Comparison of ENCODE assay signal across 1 cellular context in the genomic region with DNA sequence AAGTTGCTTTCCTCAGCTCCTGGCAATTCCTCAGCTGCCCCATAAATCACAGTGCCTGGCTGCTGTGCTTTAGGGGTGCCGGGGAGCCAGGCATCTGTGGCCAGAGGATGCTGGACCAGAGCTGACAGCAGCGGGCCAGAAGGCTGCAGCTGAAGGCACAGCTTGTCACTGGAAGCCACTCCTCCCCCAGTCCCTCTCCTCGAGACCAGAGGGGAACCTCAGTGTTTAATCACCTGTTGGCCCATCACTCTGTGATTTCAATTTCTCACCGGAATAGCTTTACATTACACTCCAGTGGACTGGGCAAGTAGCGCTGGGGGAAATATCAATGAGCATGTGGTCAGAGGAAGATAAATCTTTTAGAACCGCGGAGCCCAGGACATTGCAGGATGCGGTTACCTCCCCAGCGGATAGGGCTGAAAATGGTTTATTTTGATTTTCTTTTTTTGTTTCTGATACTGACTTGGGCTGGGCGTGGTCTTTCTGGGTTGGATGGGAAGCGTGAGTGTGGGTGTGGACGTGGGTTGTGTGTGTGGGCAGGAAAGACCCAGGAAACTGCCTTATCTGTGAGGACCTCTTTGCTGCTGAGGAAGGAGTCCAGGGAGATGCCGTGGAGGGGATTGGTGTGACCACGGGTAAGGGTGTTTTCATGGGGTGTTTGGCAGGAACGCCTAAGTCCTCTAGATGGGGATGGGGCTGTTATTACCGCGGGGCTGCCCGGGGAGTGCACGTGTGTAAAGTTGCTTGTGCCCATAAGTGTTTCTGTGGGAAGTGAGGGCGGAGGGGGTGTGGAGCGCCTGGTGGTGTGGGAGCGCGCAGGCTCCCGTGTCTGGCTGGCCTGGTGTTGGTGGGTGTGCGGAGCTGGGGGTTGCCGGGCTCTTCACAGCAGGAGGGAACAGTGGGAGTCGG.
TF ChIP-seq lines count a peak whose summit lies in the region.

No MANE protein-coding gene starts in this region.

TF ChIP-seq in HEK293, 187 proteins besides CTCF, POLR2A, EP300 and RAD21 (continued from another document and continues in another):
- TF ChIP-seq, protein P1, sequence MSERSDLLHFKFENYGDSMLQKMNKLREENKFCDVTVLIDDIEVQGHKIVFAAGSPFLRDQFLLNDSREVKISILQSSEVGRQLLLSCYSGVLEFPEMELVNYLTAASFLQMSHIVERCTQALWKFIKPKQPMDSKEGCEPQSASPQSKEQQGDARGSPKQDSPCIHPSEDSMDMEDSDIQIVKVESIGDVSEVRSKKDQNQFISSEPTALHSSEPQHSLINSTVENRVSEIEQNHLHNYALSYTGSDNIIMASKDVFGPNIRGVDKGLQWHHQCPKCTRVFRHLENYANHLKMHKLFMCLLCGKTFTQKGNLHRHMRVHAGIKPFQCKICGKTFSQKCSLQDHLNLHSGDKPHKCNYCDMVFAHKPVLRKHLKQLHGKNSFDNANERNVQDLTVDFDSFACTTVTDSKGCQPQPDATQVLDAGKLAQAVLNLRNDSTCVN (tag by site-specific recombination; optimal IDR thresholded peaks at IDR 0.05) = peak; percentile 27
- no peak for TF ChIP-seq ZNF19 (tag by site-specific recombination; IDR thresholded peaks at IDR 0.05; ENCODE audit: low read depth)
- no peak for TF ChIP-seq ZNF596 (tag by site-specific recombination; IDR thresholded peaks at IDR 0.05)
- peak; percentile 10; the same call in 1 of the 2 replicates for TF ChIP-seq ZNF423 (tag by site-specific recombination; IDR thresholded peaks at IDR 0.05)
- TF ChIP-seq, protein P2, sequence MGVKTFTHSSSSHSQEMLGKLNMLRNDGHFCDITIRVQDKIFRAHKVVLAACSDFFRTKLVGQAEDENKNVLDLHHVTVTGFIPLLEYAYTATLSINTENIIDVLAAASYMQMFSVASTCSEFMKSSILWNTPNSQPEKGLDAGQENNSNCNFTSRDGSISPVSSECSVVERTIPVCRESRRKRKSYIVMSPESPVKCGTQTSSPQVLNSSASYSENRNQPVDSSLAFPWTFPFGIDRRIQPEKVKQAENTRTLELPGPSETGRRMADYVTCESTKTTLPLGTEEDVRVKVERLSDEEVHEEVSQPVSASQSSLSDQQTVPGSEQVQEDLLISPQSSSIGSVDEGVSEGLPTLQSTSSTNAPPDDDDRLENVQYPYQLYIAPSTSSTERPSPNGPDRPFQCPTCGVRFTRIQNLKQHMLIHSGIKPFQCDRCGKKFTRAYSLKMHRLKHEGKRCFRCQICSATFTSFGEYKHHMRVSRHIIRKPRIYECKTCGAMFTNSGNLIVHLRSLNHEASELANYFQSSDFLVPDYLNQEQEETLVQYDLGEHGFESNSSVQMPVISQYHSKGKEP (tag by site-specific recombination; IDR thresholded peaks at IDR 0.05) = no peak
- no peak for TF ChIP-seq ZNF571 (tag by site-specific recombination; IDR thresholded peaks at IDR 0.05)
- TF ChIP-seq ZNF777 (tag by site-specific recombination; IDR thresholded peaks at IDR 0.05; ENCODE audit: borderline replicate concordance) = no peak
- no peak for TF ChIP-seq ZNF707 (tag by site-specific recombination; IDR thresholded peaks at IDR 0.05)
- TF ChIP-seq GLI2 (tag by site-specific recombination; IDR thresholded peaks at IDR 0.05; ENCODE audit: borderline replicate concordance, low read depth) = no peak
- TF ChIP-seq ZFHX2 (tag by site-specific recombination; conservative IDR thresholded peaks at IDR 0.05) = peak; percentile 99
- no peak for TF ChIP-seq ZNF211 (tag by site-specific recombination; IDR thresholded peaks at IDR 0.05; ENCODE audit: low read depth)
- no peak for TF ChIP-seq ZNF184 (tag by site-specific recombination; IDR thresholded peaks at IDR 0.05)
- TF ChIP-seq ZNF133 (tag by site-specific recombination; IDR thresholded peaks at IDR 0.05) = no peak
- TF ChIP-seq GLIS1 (tag by site-specific recombination; IDR thresholded peaks at IDR 0.05) = peak; percentile 84
- no peak for TF ChIP-seq HOXC10 (CRISPR knock-in tag; IDR thresholded peaks at IDR 0.05)
- TF ChIP-seq, protein P3, sequence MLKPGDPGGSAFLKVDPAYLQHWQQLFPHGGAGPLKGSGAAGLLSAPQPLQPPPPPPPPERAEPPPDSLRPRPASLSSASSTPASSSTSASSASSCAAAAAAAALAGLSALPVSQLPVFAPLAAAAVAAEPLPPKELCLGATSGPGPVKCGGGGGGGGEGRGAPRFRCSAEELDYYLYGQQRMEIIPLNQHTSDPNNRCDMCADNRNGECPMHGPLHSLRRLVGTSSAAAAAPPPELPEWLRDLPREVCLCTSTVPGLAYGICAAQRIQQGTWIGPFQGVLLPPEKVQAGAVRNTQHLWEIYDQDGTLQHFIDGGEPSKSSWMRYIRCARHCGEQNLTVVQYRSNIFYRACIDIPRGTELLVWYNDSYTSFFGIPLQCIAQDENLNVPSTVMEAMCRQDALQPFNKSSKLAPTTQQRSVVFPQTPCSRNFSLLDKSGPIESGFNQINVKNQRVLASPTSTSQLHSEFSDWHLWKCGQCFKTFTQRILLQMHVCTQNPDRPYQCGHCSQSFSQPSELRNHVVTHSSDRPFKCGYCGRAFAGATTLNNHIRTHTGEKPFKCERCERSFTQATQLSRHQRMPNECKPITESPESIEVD (tag by site-specific recombination; IDR thresholded peaks at IDR 0.05) = no peak
- TF ChIP-seq ZNF157 (tag by site-specific recombination; IDR thresholded peaks at IDR 0.05) = no peak
- no peak for TF ChIP-seq RBAK (tag by site-specific recombination; IDR thresholded peaks at IDR 0.05)
- peak; percentile 98 for TF ChIP-seq ZNF335 (tag by site-specific recombination; conservative IDR thresholded peaks at IDR 0.05)
- TF ChIP-seq, protein P4, sequence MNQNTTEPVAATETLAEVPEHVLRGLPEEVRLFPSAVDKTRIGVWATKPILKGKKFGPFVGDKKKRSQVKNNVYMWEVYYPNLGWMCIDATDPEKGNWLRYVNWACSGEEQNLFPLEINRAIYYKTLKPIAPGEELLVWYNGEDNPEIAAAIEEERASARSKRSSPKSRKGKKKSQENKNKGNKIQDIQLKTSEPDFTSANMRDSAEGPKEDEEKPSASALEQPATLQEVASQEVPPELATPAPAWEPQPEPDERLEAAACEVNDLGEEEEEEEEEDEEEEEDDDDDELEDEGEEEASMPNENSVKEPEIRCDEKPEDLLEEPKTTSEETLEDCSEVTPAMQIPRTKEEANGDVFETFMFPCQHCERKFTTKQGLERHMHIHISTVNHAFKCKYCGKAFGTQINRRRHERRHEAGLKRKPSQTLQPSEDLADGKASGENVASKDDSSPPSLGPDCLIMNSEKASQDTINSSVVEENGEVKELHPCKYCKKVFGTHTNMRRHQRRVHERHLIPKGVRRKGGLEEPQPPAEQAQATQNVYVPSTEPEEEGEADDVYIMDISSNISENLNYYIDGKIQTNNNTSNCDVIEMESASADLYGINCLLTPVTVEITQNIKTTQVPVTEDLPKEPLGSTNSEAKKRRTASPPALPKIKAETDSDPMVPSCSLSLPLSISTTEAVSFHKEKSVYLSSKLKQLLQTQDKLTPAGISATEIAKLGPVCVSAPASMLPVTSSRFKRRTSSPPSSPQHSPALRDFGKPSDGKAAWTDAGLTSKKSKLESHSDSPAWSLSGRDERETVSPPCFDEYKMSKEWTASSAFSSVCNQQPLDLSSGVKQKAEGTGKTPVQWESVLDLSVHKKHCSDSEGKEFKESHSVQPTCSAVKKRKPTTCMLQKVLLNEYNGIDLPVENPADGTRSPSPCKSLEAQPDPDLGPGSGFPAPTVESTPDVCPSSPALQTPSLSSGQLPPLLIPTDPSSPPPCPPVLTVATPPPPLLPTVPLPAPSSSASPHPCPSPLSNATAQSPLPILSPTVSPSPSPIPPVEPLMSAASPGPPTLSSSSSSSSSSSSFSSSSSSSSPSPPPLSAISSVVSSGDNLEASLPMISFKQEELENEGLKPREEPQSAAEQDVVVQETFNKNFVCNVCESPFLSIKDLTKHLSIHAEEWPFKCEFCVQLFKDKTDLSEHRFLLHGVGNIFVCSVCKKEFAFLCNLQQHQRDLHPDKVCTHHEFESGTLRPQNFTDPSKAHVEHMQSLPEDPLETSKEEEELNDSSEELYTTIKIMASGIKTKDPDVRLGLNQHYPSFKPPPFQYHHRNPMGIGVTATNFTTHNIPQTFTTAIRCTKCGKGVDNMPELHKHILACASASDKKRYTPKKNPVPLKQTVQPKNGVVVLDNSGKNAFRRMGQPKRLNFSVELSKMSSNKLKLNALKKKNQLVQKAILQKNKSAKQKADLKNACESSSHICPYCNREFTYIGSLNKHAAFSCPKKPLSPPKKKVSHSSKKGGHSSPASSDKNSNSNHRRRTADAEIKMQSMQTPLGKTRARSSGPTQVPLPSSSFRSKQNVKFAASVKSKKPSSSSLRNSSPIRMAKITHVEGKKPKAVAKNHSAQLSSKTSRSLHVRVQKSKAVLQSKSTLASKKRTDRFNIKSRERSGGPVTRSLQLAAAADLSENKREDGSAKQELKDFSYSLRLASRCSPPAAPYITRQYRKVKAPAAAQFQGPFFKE (tag by site-specific recombination; IDR thresholded peaks at IDR 0.05; ENCODE audit: borderline replicate concordance) = no peak
- TF ChIP-seq EGR2 (tag by site-specific recombination; IDR thresholded peaks at IDR 0.05; ENCODE audit: low read depth) = peak; percentile 99
- peak; percentile 31; the same call in 1 of the 2 replicates for TF ChIP-seq KLF1 (tag by site-specific recombination; IDR thresholded peaks at IDR 0.05)
- peak; percentile 9; the same call in 1 of the 2 replicates for TF ChIP-seq KLF9 (tag by site-specific recombination; IDR thresholded peaks at IDR 0.05; ENCODE audit: low read depth)
- no peak for TF ChIP-seq YY2 (tag by site-specific recombination; IDR thresholded peaks at IDR 0.05)
- TF ChIP-seq MYNN (tag by site-specific recombination; IDR thresholded peaks at IDR 0.05; ENCODE audit: borderline replicate concordance) = no peak
- TF ChIP-seq, protein P5, sequence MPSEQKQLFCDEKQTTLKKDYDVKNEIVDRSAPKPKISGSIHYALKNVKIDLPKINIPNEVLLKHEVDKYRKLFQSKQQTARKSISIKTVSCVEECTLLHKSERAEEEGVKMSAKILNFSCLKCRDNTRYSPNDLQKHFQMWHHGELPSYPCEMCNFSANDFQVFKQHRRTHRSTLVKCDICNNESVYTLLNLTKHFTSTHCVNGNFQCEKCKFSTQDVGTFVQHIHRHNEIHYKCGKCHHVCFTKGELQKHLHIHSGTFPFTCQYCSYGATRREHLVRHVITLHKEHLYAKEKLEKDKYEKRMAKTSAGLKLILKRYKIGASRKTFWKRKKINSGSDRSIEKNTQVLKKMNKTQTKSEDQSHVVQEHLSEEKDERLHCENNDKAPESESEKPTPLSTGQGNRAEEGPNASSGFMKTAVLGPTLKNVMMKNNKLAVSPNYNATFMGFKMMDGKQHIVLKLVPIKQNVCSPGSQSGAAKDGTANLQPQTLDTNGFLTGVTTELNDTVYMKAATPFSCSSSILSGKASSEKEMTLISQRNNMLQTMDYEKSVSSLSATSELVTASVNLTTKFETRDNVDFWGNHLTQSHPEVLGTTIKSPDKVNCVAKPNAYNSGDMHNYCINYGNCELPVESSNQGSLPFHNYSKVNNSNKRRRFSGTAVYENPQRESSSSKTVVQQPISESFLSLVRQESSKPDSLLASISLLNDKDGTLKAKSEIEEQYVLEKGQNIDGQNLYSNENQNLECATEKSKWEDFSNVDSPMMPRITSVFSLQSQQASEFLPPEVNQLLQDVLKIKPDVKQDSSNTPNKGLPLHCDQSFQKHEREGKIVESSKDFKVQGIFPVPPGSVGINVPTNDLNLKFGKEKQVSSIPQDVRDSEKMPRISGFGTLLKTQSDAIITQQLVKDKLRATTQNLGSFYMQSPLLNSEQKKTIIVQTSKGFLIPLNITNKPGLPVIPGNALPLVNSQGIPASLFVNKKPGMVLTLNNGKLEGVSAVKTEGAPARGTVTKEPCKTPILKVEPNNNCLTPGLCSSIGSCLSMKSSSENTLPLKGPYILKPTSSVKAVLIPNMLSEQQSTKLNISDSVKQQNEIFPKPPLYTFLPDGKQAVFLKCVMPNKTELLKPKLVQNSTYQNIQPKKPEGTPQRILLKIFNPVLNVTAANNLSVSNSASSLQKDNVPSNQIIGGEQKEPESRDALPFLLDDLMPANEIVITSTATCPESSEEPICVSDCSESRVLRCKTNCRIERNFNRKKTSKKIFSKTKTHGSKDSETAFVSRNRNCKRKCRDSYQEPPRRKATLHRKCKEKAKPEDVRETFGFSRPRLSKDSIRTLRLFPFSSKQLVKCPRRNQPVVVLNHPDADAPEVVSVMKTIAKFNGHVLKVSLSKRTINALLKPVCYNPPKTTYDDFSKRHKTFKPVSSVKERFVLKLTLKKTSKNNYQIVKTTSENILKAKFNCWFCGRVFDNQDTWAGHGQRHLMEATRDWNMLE (tag by site-specific recombination; conservative IDR thresholded peaks at IDR 0.05; ENCODE audit: low read depth) = no peak
- TF ChIP-seq OVOL3 (tag by site-specific recombination; IDR thresholded peaks at IDR 0.05) = no peak
- no peak for TF ChIP-seq MZF1 (tag by site-specific recombination; IDR thresholded peaks at IDR 0.05; ENCODE audit: borderline replicate concordance)
- TF ChIP-seq, protein P6, sequence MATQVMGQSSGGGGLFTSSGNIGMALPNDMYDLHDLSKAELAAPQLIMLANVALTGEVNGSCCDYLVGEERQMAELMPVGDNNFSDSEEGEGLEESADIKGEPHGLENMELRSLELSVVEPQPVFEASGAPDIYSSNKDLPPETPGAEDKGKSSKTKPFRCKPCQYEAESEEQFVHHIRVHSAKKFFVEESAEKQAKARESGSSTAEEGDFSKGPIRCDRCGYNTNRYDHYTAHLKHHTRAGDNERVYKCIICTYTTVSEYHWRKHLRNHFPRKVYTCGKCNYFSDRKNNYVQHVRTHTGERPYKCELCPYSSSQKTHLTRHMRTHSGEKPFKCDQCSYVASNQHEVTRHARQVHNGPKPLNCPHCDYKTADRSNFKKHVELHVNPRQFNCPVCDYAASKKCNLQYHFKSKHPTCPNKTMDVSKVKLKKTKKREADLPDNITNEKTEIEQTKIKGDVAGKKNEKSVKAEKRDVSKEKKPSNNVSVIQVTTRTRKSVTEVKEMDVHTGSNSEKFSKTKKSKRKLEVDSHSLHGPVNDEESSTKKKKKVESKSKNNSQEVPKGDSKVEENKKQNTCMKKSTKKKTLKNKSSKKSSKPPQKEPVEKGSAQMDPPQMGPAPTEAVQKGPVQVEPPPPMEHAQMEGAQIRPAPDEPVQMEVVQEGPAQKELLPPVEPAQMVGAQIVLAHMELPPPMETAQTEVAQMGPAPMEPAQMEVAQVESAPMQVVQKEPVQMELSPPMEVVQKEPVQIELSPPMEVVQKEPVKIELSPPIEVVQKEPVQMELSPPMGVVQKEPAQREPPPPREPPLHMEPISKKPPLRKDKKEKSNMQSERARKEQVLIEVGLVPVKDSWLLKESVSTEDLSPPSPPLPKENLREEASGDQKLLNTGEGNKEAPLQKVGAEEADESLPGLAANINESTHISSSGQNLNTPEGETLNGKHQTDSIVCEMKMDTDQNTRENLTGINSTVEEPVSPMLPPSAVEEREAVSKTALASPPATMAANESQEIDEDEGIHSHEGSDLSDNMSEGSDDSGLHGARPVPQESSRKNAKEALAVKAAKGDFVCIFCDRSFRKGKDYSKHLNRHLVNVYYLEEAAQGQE (tag by site-specific recombination; IDR thresholded peaks at IDR 0.05) = no peak
- TF ChIP-seq ZNF624 (tag by site-specific recombination; IDR thresholded peaks at IDR 0.05) = no peak
- TF ChIP-seq KLF7 (tag by site-specific recombination; IDR thresholded peaks at IDR 0.05; ENCODE audit: borderline replicate concordance) = no peak
- TF ChIP-seq, protein P7, sequence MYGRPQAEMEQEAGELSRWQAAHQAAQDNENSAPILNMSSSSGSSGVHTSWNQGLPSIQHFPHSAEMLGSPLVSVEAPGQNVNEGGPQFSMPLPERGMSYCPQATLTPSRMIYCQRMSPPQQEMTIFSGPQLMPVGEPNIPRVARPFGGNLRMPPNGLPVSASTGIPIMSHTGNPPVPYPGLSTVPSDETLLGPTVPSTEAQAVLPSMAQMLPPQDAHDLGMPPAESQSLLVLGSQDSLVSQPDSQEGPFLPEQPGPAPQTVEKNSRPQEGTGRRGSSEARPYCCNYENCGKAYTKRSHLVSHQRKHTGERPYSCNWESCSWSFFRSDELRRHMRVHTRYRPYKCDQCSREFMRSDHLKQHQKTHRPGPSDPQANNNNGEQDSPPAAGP (tag by site-specific recombination; IDR thresholded peaks at IDR 0.05) = 0 out of 2 replicates have a peak, but pooled peaks have one; percentile 49
- no peak for TF ChIP-seq ZFP37 (tag by site-specific recombination; IDR thresholded peaks at IDR 0.05)
